34 cellular contexts compared by ENCODE assay signal in the genomic region with DNA sequence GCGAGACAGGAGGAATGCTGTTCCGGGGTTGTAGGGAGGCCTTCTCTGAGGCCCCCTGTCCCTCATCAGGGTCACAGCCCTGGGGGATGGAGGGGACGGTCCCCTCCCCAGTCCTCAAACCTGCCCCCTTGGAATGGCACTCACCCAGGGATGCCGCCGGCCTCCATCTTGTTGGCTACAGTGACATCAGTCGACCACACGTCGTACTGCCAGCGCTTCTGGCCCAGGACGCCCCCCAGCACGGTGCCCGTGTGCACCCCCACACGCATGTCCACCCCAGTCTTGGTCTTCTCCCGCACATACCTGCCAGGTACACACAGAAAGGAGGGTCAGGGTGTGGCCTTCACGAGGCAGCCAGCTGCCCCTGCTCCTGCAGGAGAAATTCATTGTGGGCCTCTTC. TPM values are rescaled to one million over a fixed set of nuclear protein-coding genes. Genes with fewer than 3 reads are reported as not detected.
"Had no signal": no experiment of that assay in that cellular context is flagged by ENCODE, and none has a peak within 500 bp of the region (broad histone marks: within the 10 kb centered on the region; RNA-seq: fewer than 3 reads in every experiment).

No MANE protein-coding gene starts in this region.

- H3K9me3 Mint-ChIP-seq: activated CD4-positive, alpha-beta memory T cell treated with anti-CD3 and anti-CD28 coated beads for 36 hours; activated CD4-positive, alpha-beta T cell treated with anti-CD3 and anti-CD28 coated beads, Interleukin-2, amount 10 ng/mL, durations not matched to agents 24 days and 14 days; activated naive CD4-positive, alpha-beta T cell treated with anti-CD3 and anti-CD28 coated beads, Interleukin-2, amount 10 ng/mL, durations not matched to agents 7 days and 5 days; activated naive CD4-positive, alpha-beta T cell treated with anti-CD3 and anti-CD28 coated beads, Interleukin-2, amount 50 U/mL, for 72 hours; activated naive CD8-positive, alpha-beta T cell treated with anti-CD3 and anti-CD28 coated beads, Interleukin-2, amount 10 ng/mL, durations not matched to agents 7 days and 5 days; activated T-cell treated with anti-CD3 and anti-CD28 coated beads, Interleukin-2, amount 50 U/mL, for 24 hours; activated T-cell treated with anti-CD3 and anti-CD28 coated beads, Interleukin-2, amount 50 U/mL, for 72 hours; brain; endodermal cell; T-cell; T-helper 1 cell treated with Interleukin-12 subunit alpha and Interleukin-12 subunit beta and Interleukin-4 antibody, amounts not matched to agents 30 μg/mL and 1 μg/mL, for 36 hours; T-helper 2 cell treated with Interferon-gamma antibody and Interleukin-4, amounts not matched to agents 5 μg/mL and 100 μg/mL, for 36 hours had no signal

- H3K27ac Mint-ChIP-seq: activated CD4-positive, alpha-beta memory T cell treated with anti-CD3 and anti-CD28 coated beads for 36 hours; activated CD4-positive, alpha-beta T cell treated with anti-CD3 and anti-CD28 coated beads for 36 hours; activated CD4-positive, alpha-beta T cell treated with anti-CD3 and anti-CD28 coated beads, Interleukin-2, amount 10 ng/mL, durations not matched to agents 24 days and 14 days; activated CD8-positive, alpha-beta T cell treated with anti-CD3 and anti-CD28 coated beads, Interleukin-2, amount 10 ng/mL, durations not matched to agents 7 days and 5 days; activated naive CD4-positive, alpha-beta T cell treated with anti-CD3 and anti-CD28 coated beads, Interleukin-2, amount 10 ng/mL, durations not matched to agents 7 days and 5 days; activated naive CD8-positive, alpha-beta T cell treated with anti-CD3 and anti-CD28 coated beads, Interleukin-2, amount 10 ng/mL, durations not matched to agents 7 days and 5 days; activated T-cell treated with anti-CD3 and anti-CD28 coated beads, Interleukin-2, amount 50 U/mL, for 24 hours; activated T-cell treated with anti-CD3 and anti-CD28 coated beads, Interleukin-2, amount 50 U/mL, for 72 hours; brain; endodermal cell; T-cell; T-helper 1 cell treated with Interleukin-12 subunit alpha and Interleukin-12 subunit beta and Interleukin-4 antibody, amounts not matched to agents 30 μg/mL and 1 μg/mL, for 36 hours; T-helper 2 cell treated with Interferon-gamma antibody and Interleukin-4, amounts not matched to agents 5 μg/mL and 100 μg/mL, for 36 hours had no signal

- H3K36me3 ChIP-seq: cardiac muscle cell, colonic mucosa, gastrocnemius medialis had no signal

- H3K4me1 ChIP-seq: ascending aorta, breast epithelium, colonic mucosa, esophagus muscularis mucosa, foreskin keratinocyte, gastrocnemius medialis had no signal

- H3K27ac ChIP-seq: ascending aorta, breast epithelium, cardiac muscle cell, colonic mucosa, esophagus muscularis mucosa, foreskin keratinocyte, gastrocnemius medialis had no signal

- H3K4me1 Mint-ChIP-seq: activated CD4-positive, alpha-beta T cell treated with anti-CD3 and anti-CD28 coated beads for 36 hours; activated CD4-positive, alpha-beta T cell treated with anti-CD3 and anti-CD28 coated beads, Interleukin-2, amount 10 ng/mL, durations not matched to agents 24 days and 14 days; activated naive CD4-positive, alpha-beta T cell treated with anti-CD3 and anti-CD28 coated beads, Interleukin-2, amount 10 ng/mL, durations not matched to agents 7 days and 5 days; activated naive CD8-positive, alpha-beta T cell treated with anti-CD3 and anti-CD28 coated beads, Interleukin-2, amount 10 ng/mL, durations not matched to agents 7 days and 5 days; brain; endodermal cell; T-cell had no signal

- DNase-seq: activated CD4-positive, alpha-beta memory T cell treated with anti-CD3 and anti-CD28 coated beads for 36 hours; activated CD4-positive, alpha-beta T cell treated with anti-CD3 and anti-CD28 coated beads for 36 hours; activated CD4-positive, alpha-beta T cell treated with anti-CD3 and anti-CD28 coated beads, Interleukin-2, amount 10 ng/mL, durations not matched to agents 24 days and 14 days; activated CD4-positive, CD25-positive, alpha-beta regulatory T cell; activated CD4-positive, CD25-positive, alpha-beta regulatory T cell treated with anti-CD3 and anti-CD28 coated beads, Interleukin-2, amount 50 U/mL, for 72 hours; activated CD8-positive, alpha-beta memory T cell treated with anti-CD3 and anti-CD28 coated beads, Interleukin-2, amount 50 U/mL, for 48 hours; activated CD8-positive, alpha-beta T cell treated with anti-CD3 and anti-CD28 coated beads, Interleukin-2, amount 10 ng/mL, durations not matched to agents 7 days and 5 days; activated gamma-delta T cell; activated naive CD4-positive, alpha-beta T cell; activated naive CD4-positive, alpha-beta T cell treated with anti-CD3 and anti-CD28 coated beads, Interleukin-2, amount 10 ng/mL, durations not matched to agents 7 days and 5 days; activated naive CD8-positive, alpha-beta T cell treated with anti-CD3 and anti-CD28 coated beads, Interleukin-2, amount 10 ng/mL, durations not matched to agents 7 days and 5 days; activated T-cell treated with anti-CD3 and anti-CD28 coated beads for 4 hours; activated T-cell treated with anti-CD3 and anti-CD28 coated beads, Interleukin-2, amount 50 U/mL, for 24 hours; activated T-cell treated with anti-CD3 and anti-CD28 coated beads, Interleukin-2, amount 50 U/mL, for 72 hours; central memory CD4-positive, alpha-beta T cell; cerebellar nuclear complex; colonic mucosa; effector memory CD4-positive, alpha-beta T cell; endodermal cell; erythroblast; foreskin keratinocyte; gastrocnemius medialis; glutamatergic neuron; SW 1271; T-cell; T1000 had no signal

- H3K4me3 Mint-ChIP-seq: activated CD4-positive, alpha-beta memory T cell treated with anti-CD3 and anti-CD28 coated beads for 36 hours; activated CD4-positive, alpha-beta T cell treated with anti-CD3 and anti-CD28 coated beads for 36 hours; activated CD4-positive, alpha-beta T cell treated with anti-CD3 and anti-CD28 coated beads, Interleukin-2, amount 10 ng/mL, durations not matched to agents 24 days and 14 days; activated CD8-positive, alpha-beta T cell treated with anti-CD3 and anti-CD28 coated beads, Interleukin-2, amount 10 ng/mL, durations not matched to agents 7 days and 5 days; activated naive CD4-positive, alpha-beta T cell treated with anti-CD3 and anti-CD28 coated beads, Interleukin-2, amount 10 ng/mL, durations not matched to agents 7 days and 5 days; activated naive CD8-positive, alpha-beta T cell treated with anti-CD3 and anti-CD28 coated beads, Interleukin-2, amount 10 ng/mL, durations not matched to agents 7 days and 5 days; activated T-cell treated with anti-CD3 and anti-CD28 coated beads, Interleukin-2, amount 50 U/mL, for 24 hours; activated T-cell treated with anti-CD3 and anti-CD28 coated beads, Interleukin-2, amount 50 U/mL, for 72 hours; brain; endodermal cell; T-cell; T-helper 1 cell treated with Interleukin-12 subunit alpha and Interleukin-12 subunit beta and Interleukin-4 antibody, amounts not matched to agents 30 μg/mL and 1 μg/mL, for 36 hours; T-helper 2 cell treated with Interferon-gamma antibody and Interleukin-4, amounts not matched to agents 5 μg/mL and 100 μg/mL, for 36 hours had no signal

- H3K9me3 ChIP-seq: ascending aorta, breast epithelium, colonic mucosa, esophagus muscularis mucosa, gastrocnemius medialis had no signal

- H3K4me3 ChIP-seq: ascending aorta, breast epithelium, cardiac muscle cell, colonic mucosa, esophagus muscularis mucosa, gastrocnemius medialis had no signal

- H3K27me3 Mint-ChIP-seq: activated CD4-positive, alpha-beta memory T cell treated with anti-CD3 and anti-CD28 coated beads for 36 hours; activated CD4-positive, alpha-beta T cell treated with anti-CD3 and anti-CD28 coated beads for 36 hours; activated CD4-positive, alpha-beta T cell treated with anti-CD3 and anti-CD28 coated beads, Interleukin-2, amount 10 ng/mL, durations not matched to agents 24 days and 14 days; activated naive CD4-positive, alpha-beta T cell treated with anti-CD3 and anti-CD28 coated beads, Interleukin-2, amount 10 ng/mL, durations not matched to agents 7 days and 5 days; activated naive CD8-positive, alpha-beta T cell treated with anti-CD3 and anti-CD28 coated beads, Interleukin-2, amount 10 ng/mL, durations not matched to agents 7 days and 5 days; activated T-cell treated with anti-CD3 and anti-CD28 coated beads, Interleukin-2, amount 50 U/mL, for 24 hours; brain; T-cell had no signal

- H3K27me3 ChIP-seq: ascending aorta, breast epithelium, cardiac muscle cell, colonic mucosa, esophagus muscularis mucosa, foreskin keratinocyte, gastrocnemius medialis had no signal

- ATAC-seq: activated CD4-positive, alpha-beta T cell treated with anti-CD3 and anti-CD28 coated beads for 36 hours; activated CD8-positive, alpha-beta T cell treated with anti-CD3 and anti-CD28 coated beads, Interleukin-2, amount 10 ng/mL, durations not matched to agents 7 days and 5 days; activated naive CD4-positive, alpha-beta T cell treated with anti-CD3 and anti-CD28 coated beads, Interleukin-2, amount 50 U/mL, for 72 hours; activated T-cell treated with anti-CD3 and anti-CD28 coated beads, Interleukin-2, amount 50 U/mL, for 72 hours; foreskin keratinocyte; gastrocnemius medialis; T-cell had no signal

RNA-seq across cellular contexts. Expression of a gene that starts 46.5 kb away (rescaled TPM):
- total RNA-seq: ascending aorta had no signal
